In the genomic region with DNA sequence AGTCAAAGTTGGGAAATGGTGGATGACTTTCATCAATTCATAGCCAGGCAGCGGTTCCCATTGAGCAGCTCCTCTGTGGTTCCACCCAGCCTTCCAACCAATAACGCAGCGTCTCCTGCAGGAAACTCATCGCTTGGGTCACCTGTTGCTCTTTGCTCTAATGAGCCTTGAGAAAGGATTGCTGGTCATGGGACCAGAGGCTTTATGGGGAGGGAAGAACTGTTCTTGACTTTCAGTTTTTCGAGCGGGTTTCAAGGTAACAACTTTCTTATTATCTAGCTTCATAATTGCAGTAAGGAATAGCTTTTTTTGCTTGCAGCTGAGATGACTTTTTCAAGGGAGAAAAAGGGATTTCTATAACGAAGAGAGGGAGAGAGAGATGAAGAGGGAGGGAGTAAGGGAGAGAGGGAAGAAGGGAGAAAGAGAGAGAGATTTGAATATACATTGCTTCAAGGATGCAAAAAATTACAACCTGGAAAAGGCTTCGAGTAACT, we compare ENCODE assay signal across 8 cellular contexts. TPM values are rescaled to one million over a fixed set of nuclear protein-coding genes. Genes with fewer than 3 reads are reported as not detected.
DNase-seq lines count a peak whose midpoint lies in the region; ATAC-seq, FAIRE-seq and TF ChIP-seq lines count a peak whose summit lies in the region.

No MANE protein-coding gene starts in this region.

- H3K36me3 ChIP-seq in Peyer's patch = no peaks in the 10 kb centered on the region
- no peaks in the 10 kb centered on the region for H3K36me3 ChIP-seq in pancreas

- H3K4me3 ChIP-seq in Peyer's patch (peak overlapping the region; percentile 33 to 46 (median 38)), pancreas (peak overlapping the region in 1 of 4 donors; percentile 15)

- DNase-seq in ACHN (peak; percentile 78), Peyer's patch (peak in 2 of 3 donors; percentile 65 to 71), Right ventricle myocardium inferior (ENCODE audit: missing footprints) (peak; percentile 76), pancreas (peak in 1 of 6 donors; percentile 33), GDM1 (lab: John Stamatoyannopoulos, UW) (no peak)
- DNase-seq in stimulated activated CD4-positive, alpha-beta T cell treated with anti-CD3 and anti-CD28 coated beads, Interleukin-1b, Interleukin-23, amount 100 ng/mL, for 48 hours = no peak

- no peak for TF ChIP-seq POLR2A in Peyer's patch (IDR thresholded peaks at IDR 0.05)

- intact Hi-C loops in Right ventricle myocardium inferior (cut with DNase I) (no loop called here), pancreas (cut with DNase I) (no loop called here)

- in situ Hi-C loops in ACHN (cut with HindIII; ENCODE audit: low pct_ligation_motif_present, low pct_unique_long_range_greater_than_20kb, low sequenced_read_pairs) = no loop called here

- H3K4me1 ChIP-seq in Peyer's patch (peaks cover 0 to 10% (median 2%) of the 10 kb centered on the region in 4 donors), pancreas (no peaks in the 10 kb centered on the region)

- 34% methylated on average over 8 of the region's 8 CpGs for WGBS in pancreas, 2 donors

- peak; percentile 26 for ATAC-seq in GM21619 (IDR thresholded peaks at IDR 0.05; ENCODE audit: unreplicated experiment)
- ATAC-seq in Right ventricle myocardium inferior = peak; percentile 64
- peak in 3 of 4 donors; percentile 53 to 64 (median 59) for ATAC-seq in pancreas
- no peak for ATAC-seq in GM18858 (IDR thresholded peaks at IDR 0.05; ENCODE audit: unreplicated experiment)

- no peak for FAIRE-seq in pancreas (lab: Jason Lieb, UNC)

- TF ChIP-seq CTCF in Peyer's patch (IDR thresholded peaks at IDR 0.05) (no peak), pancreas (IDR thresholded peaks at IDR 0.05) (no peak)

- H3K27me3 ChIP-seq in Peyer's patch = no peaks in the 10 kb centered on the region
- peaks cover 0 to 12% (median 0%) of the 10 kb centered on the region in 4 donors for H3K27me3 ChIP-seq in pancreas

- peak overlapping the region; percentile 61 to 80 (median 77) for H3K27ac ChIP-seq in Peyer's patch
- H3K27ac ChIP-seq in pancreas = peak overlapping the region in 1 of 4 donors; percentile 15

- no peaks in the 10 kb centered on the region for H3K9me3 ChIP-seq in Peyer's patch
- no peaks in the 10 kb centered on the region for H3K9me3 ChIP-seq in pancreas

RNA-seq across cellular contexts. Expression of a gene that starts 0.4 kb away (rescaled TPM):
- total RNA-seq in Peyer's patch (10 to 100 TPM in 3 of 4 donors, 1 to 10 TPM in 1; 5.8 to 73.4 (median 16.8) TPM), Right ventricle myocardium inferior (6.3 TPM), pancreas (10 to 100 TPM in 1 of 6 donors, 1 to 10 TPM in 4, under 1 TPM in 1; 0.67 to 10.9 (median 1.6) TPM)
- 1 to 10 TPM; 1.8 TPM for polyA plus RNA-seq in pancreas

Comparison
In these comparisons a context has a peak if more than half of its experiments do, and no peak if none do; other contexts are left out.
1. DNase-seq: peak in ACHN (single experiment), Peyer's patch (2 of 3) and Right ventricle myocardium inferior (single experiment); none in stimulated activated CD4-positive, alpha-beta T cell treated with anti-CD3 and anti-CD28 coated beads, Interleukin-1b, Interleukin-23, amount 100 ng/mL, for 48 hours (single experiment) and GDM1 (single experiment).